In the genomic region with DNA sequence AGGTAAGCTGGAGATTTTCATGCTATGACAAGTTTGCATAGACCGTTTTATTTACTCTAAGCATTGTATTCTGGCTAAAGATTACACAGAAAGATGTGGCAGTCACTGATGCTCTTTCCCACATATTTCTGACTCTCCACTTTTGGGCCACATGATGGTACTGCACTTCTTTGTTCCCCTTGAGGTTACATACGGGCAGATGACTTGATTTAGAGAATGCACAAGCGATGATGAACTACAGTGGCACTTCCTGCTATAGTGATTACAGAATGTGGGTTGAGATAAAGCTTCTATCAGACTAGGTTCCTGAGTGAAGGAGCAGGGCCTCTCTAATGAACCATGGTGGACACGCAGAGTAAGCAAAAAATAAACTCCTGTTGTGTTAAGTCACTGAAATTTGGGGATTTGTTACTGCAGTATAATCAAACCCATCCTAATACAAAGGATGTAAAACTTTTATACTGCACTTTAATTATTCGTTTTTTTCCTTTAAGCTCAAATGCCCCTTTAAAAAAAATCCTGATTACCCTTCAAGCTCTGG, we compare ENCODE assay signal across 11 cellular contexts.
DNase-seq lines count a peak whose midpoint lies in the region; ATAC-seq and TF ChIP-seq lines count a peak whose summit lies in the region.
"Had no signal": no experiment of that assay in that cellular context is flagged by ENCODE, and none has a peak within 500 bp of the region (broad histone marks: within the 10 kb centered on the region; RNA-seq: fewer than 3 reads in every experiment).

No MANE protein-coding gene starts in this region.

- H3K4me1 Mint-ChIP-seq in stimulated activated naive B cell treated with anti-CD40 and anti-IgM and Interleukin-4, amounts not matched to agents 10 μg/mL and 1 μg/mL and 100 μg/mL, for 72 hours = peaks cover 22 to 43% of the 10 kb centered on the region in 2 donors

- no peak for TF ChIP-seq CTCF in HCT116 (IDR thresholded peaks at IDR 0.05 in 2 of 3, conservative IDR thresholded peaks at IDR 0.05 in 1 of 3; ENCODE audit: borderline replicate concordance in 1 of 3, insufficient read depth in 1 of 3, low read depth in 2 of 3, low read length in 2 of 3)
- no peak for TF ChIP-seq CTCF in fibroblast of the aortic adventitia (IDR thresholded peaks at IDR 0.05; ENCODE audit: insufficient read depth, low read length)
- no peak for TF ChIP-seq CTCF in prostate gland (IDR thresholded peaks at IDR 0.05)

- RAD21 ChIA-PET in HCT116 (lab: Charles Lee; ENCODE audit: low non-redundant PET in 1 of 2, low total read pairs in 2 of 2, uncharacterized antibody in 2 of 2, unreplicated experiment in 2 of 2) = no interaction called here

- DNase-seq in HCT116 (ENCODE audit: low read depth, low spot score) = no peak
- DNase-seq in SK-MEL-5 (ENCODE audit: low read depth, low spot score) = peak; percentile 40
- DNase-seq in fibroblast of the aortic adventitia (ENCODE audit: low read depth) = peak; percentile 68
- no peak for DNase-seq in stimulated activated naive B cell treated with anti-CD40 and anti-IgM and Interleukin-4, amounts not matched to agents 10 μg/mL and 1 μg/mL and 100 μg/mL, for 72 hours
- no peak for DNase-seq in prostate gland (ENCODE audit: low spot score)
- no peak for DNase-seq in activated CD4-positive, CD25-positive, alpha-beta regulatory T cell (lab: John Stamatoyannopoulos, UW)
- DNase-seq: psoas muscle, thyroid gland had no signal

- TF ChIP-seq POLR2A in HCT116 (IDR thresholded peaks at IDR 0.05; ENCODE audit: borderline replicate concordance, extremely low read depth, insufficient read depth, insufficient read length) (no peak), prostate gland (IDR thresholded peaks at IDR 0.05) (no peak)

- H3K4me2 ChIP-seq in HCT116 (ENCODE audit: low read length) = peak overlapping the region; percentile 26; the same call in 1 of the 2 replicates
- H3K4me2 ChIP-seq: GM23338 had no signal

- CTCF ChIA-PET in HCT116 (lab: Charles Lee) = interaction anchor here (0.9 to 5.0 kb wide), 3 partner anchors 20 to 722 kb away, joined by 3 to 49 read pairs (median 4); a partner anchor contains a TSS

- H3K9me2 ChIP-seq in HCT116 (ENCODE audit: insufficient read depth) = no peaks in the 10 kb centered on the region

- no peaks in the 10 kb centered on the region for H4K20me1 ChIP-seq in HCT116 (ENCODE audit: insufficient read depth)

- TF ChIP-seq RAD21 in HCT116 (IDR thresholded peaks at IDR 0.05; ENCODE audit: low read depth) = no peak

- intact Hi-C loops in HCT116 (cut with micrococcal nuclease) = loop anchor here (10.0 kb wide), 1 partner anchor 343 kb away; no protein-coding TSS in a partner anchor
- intact Hi-C loops in prostate gland (cut with DNase I) = no loop called here

- H2AFZ ChIP-seq in HCT116 (ENCODE audit: low read depth, low read length, poor library complexity, severe bottlenecking) = no peak overlapping the region
- H2AFZ ChIP-seq: GM23338 had no signal

- H3K27me3 Mint-ChIP-seq in stimulated activated naive B cell treated with anti-CD40 and anti-IgM and Interleukin-4, amounts not matched to agents 10 μg/mL and 1 μg/mL and 100 μg/mL, for 72 hours = no peaks in the 10 kb centered on the region

- peaks cover 6 to 40% of the 10 kb centered on the region in 2 experiments; a peak in 2 of 4 replicates for H3K4me1 ChIP-seq in HCT116 (ENCODE audit: control insufficient read depth in 1 of 2, insufficient read depth in 2 of 2, low read length in 2 of 2)
- no peaks in the 10 kb centered on the region for H3K4me1 ChIP-seq in prostate gland (replicated peaks)
- H3K4me1 ChIP-seq: psoas muscle, thyroid gland had no signal

- H3K4me3 ChIP-seq in HCT116 (replicated peaks in 1 of 2; ENCODE audit: low read depth in 1 of 2, low read length in 2 of 2) = no peak overlapping the region
- no peak overlapping the region for H3K4me3 ChIP-seq in fibroblast of the aortic adventitia (ENCODE audit: low read depth, low read length)
- H3K4me3 ChIP-seq in prostate gland = no peak overlapping the region
- H3K4me3 ChIP-seq: gastroesophageal sphincter, GM23338, psoas muscle, thyroid gland had no signal

- H3K27ac Mint-ChIP-seq in stimulated activated naive B cell treated with anti-CD40 and anti-IgM and Interleukin-4, amounts not matched to agents 10 μg/mL and 1 μg/mL and 100 μg/mL, for 72 hours = no peak overlapping the region
- H3K27ac Mint-ChIP-seq: GM23338 had no signal

- WGBS in prostate gland = 54% methylated on average over 5 of the region's 5 CpGs

- no peaks in the 10 kb centered on the region for H3K79me2 ChIP-seq in HCT116 (ENCODE audit: insufficient read depth, low read length)

- no peak overlapping the region for H3K9ac ChIP-seq in HCT116 (ENCODE audit: low read length)

- H3K36me3 Mint-ChIP-seq in stimulated activated naive B cell treated with anti-CD40 and anti-IgM and Interleukin-4, amounts not matched to agents 10 μg/mL and 1 μg/mL and 100 μg/mL, for 72 hours = peaks cover 9 to 10% of the 10 kb centered on the region in 2 donors

- no peak overlapping the region for H3K27ac ChIP-seq in HCT116 (ENCODE audit: low read depth, low read length)
- peak overlapping the region in 1 of 2 donors; percentile 23 for H3K27ac ChIP-seq in prostate gland
- H3K27ac ChIP-seq: gastroesophageal sphincter, psoas muscle, thyroid gland had no signal

- POLR2A ChIA-PET in HCT116 (lab: Charles Lee) = no interaction called here

- H3K4me3 Mint-ChIP-seq in stimulated activated naive B cell treated with anti-CD40 and anti-IgM and Interleukin-4, amounts not matched to agents 10 μg/mL and 1 μg/mL and 100 μg/mL, for 72 hours = no peak overlapping the region
- H3K4me3 Mint-ChIP-seq: GM23338 had no signal

- H3K9me3 ChIP-seq in HCT116 (ENCODE audit: control insufficient read depth in 1 of 2, insufficient read depth in 1 of 2, low read depth in 1 of 2, low read length in 2 of 2) = no peaks in the 10 kb centered on the region
- H3K9me3 ChIP-seq in prostate gland = no peaks in the 10 kb centered on the region
- H3K9me3 ChIP-seq: gastroesophageal sphincter, psoas muscle, thyroid gland had no signal

- in situ Hi-C loops in SK-MEL-5 (cut with HindIII; ENCODE audit: low pct_unique_long_range_greater_than_20kb, low sequenced_read_pairs) = no loop called here

- H3K9me3 Mint-ChIP-seq in stimulated activated naive B cell treated with anti-CD40 and anti-IgM and Interleukin-4, amounts not matched to agents 10 μg/mL and 1 μg/mL and 100 μg/mL, for 72 hours = no peaks in the 10 kb centered on the region

- no peak for ATAC-seq in HCT116
- ATAC-seq in stimulated activated naive B cell treated with anti-CD40 and anti-IgM and Interleukin-4, amounts not matched to agents 10 μg/mL and 1 μg/mL and 100 μg/mL, for 72 hours (replicated peaks) = peak; percentile 42 to 60
- ATAC-seq in GM19035 (IDR thresholded peaks at IDR 0.05; ENCODE audit: unreplicated experiment) = no peak
- ATAC-seq: gastroesophageal sphincter, GM23338 had no signal

- no peaks in the 10 kb centered on the region for H3K27me3 ChIP-seq in HCT116 (ENCODE audit: insufficient read depth, low read length)
- no peaks in the 10 kb centered on the region for H3K27me3 ChIP-seq in prostate gland (replicated peaks; ENCODE audit: insufficient read depth)
- H3K27me3 ChIP-seq: gastroesophageal sphincter, thyroid gland had no signal

- BruUV-seq in HCT116 (replicated peaks; lab: Mats Ljungman, UMichigan) = no TSS peak

- H3K36me3 ChIP-seq in HCT116 (ENCODE audit: control insufficient read depth in 1 of 2, insufficient read depth in 2 of 2, low read length in 2 of 2) (no peaks in the 10 kb centered on the region), prostate gland (no peaks in the 10 kb centered on the region)
- H3K36me3 ChIP-seq: gastroesophageal sphincter, thyroid gland had no signal

TF ChIP-seq in HCT116, 20 proteins besides CTCF, POLR2A, EP300 and RAD21 (continues in another document):
- TF ChIP-seq ELF1 (IDR thresholded peaks at IDR 0.05; ENCODE audit: borderline replicate concordance, low read depth) (no peak), EGR1 (IDR thresholded peaks at IDR 0.05; ENCODE audit: low read depth) (no peak), ZNF274 (IDR thresholded peaks at IDR 0.05; ENCODE audit: low read depth, low read length) (no peak), CEBPB (IDR thresholded peaks at IDR 0.05; ENCODE audit: low read depth) (no peak), TCF7L2 (IDR thresholded peaks at IDR 0.05; ENCODE audit: borderline replicate concordance, extremely low read depth, insufficient read depth, insufficient read length) (no peak), YY1 (IDR thresholded peaks at IDR 0.05; ENCODE audit: extremely low read depth, insufficient replicate concordance, low read depth, low read length) (no peak), POLR2AphosphoS5 (IDR thresholded peaks at IDR 0.05; ENCODE audit: low read depth, low read length) (no peak), CBX3 (IDR thresholded peaks at IDR 0.05; ENCODE audit: low read depth) (no peak), FOSL1 (IDR thresholded peaks at IDR 0.05; ENCODE audit: low read depth) (no peak)
- TF ChIP-seq, protein P1, sequence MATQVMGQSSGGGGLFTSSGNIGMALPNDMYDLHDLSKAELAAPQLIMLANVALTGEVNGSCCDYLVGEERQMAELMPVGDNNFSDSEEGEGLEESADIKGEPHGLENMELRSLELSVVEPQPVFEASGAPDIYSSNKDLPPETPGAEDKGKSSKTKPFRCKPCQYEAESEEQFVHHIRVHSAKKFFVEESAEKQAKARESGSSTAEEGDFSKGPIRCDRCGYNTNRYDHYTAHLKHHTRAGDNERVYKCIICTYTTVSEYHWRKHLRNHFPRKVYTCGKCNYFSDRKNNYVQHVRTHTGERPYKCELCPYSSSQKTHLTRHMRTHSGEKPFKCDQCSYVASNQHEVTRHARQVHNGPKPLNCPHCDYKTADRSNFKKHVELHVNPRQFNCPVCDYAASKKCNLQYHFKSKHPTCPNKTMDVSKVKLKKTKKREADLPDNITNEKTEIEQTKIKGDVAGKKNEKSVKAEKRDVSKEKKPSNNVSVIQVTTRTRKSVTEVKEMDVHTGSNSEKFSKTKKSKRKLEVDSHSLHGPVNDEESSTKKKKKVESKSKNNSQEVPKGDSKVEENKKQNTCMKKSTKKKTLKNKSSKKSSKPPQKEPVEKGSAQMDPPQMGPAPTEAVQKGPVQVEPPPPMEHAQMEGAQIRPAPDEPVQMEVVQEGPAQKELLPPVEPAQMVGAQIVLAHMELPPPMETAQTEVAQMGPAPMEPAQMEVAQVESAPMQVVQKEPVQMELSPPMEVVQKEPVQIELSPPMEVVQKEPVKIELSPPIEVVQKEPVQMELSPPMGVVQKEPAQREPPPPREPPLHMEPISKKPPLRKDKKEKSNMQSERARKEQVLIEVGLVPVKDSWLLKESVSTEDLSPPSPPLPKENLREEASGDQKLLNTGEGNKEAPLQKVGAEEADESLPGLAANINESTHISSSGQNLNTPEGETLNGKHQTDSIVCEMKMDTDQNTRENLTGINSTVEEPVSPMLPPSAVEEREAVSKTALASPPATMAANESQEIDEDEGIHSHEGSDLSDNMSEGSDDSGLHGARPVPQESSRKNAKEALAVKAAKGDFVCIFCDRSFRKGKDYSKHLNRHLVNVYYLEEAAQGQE (IDR thresholded peaks at IDR 0.05; ENCODE audit: low read depth) = no peak
- TF ChIP-seq, protein P2, sequence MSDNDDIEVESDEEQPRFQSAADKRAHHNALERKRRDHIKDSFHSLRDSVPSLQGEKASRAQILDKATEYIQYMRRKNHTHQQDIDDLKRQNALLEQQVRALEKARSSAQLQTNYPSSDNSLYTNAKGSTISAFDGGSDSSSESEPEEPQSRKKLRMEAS (IDR thresholded peaks at IDR 0.05) = no peak

Comparison
In these comparisons a context has a peak if more than half of its experiments do, and no peak if none do; other contexts are left out.
1. ATAC-seq: peak in stimulated activated naive B cell treated with anti-CD40 and anti-IgM and Interleukin-4, amounts not matched to agents 10 μg/mL and 1 μg/mL and 100 μg/mL, for 72 hours (2 of 2); none in HCT116 (single experiment) and GM19035 (single experiment).
2. DNase-seq: peak in SK-MEL-5 (single experiment) and fibroblast of the aortic adventitia (single experiment); none in HCT116 (single experiment), stimulated activated naive B cell treated with anti-CD40 and anti-IgM and Interleukin-4, amounts not matched to agents 10 μg/mL and 1 μg/mL and 100 μg/mL, for 72 hours (single experiment), prostate gland (single experiment) and activated CD4-positive, CD25-positive, alpha-beta regulatory T cell (0 of 4).